In the genomic region with DNA sequence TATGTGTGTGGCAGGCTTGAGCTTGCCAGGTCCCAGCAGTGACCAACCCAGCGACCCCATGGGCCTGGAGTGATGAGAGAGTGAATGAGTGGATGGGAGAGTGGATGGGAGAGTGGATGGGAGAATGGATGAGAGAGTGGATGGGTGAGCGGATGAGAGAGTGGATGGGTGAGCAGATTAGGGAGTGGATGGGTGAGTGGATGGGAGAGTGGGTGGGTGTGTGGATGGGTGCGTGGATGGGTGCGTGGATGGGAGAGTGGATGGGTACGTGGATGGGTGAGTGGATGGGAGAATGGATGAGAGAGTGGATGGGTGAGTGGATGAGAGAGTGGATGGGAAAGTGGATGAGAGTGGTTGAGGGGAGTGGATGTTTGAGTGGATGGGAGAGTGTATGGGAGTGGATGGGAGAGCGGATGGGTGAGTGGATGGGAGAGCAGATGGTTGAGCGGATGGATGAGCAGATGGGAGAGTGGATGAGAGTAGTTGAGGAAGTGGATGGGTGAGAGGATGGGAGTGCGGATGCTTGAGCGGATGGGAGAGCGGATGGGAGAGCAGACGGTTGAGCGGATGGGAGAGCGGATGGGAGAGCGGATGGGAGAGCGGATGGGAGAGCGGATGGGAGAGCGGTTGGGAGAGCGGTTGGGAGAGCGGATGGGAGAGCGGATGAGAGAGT, we compare ENCODE assay signal across 24 cellular contexts. TPM values are rescaled to one million over a fixed set of nuclear protein-coding genes. Genes with fewer than 3 reads are reported as not detected.
"Had no signal": no experiment of that assay in that cellular context is flagged by ENCODE, and none has a peak within 500 bp of the region (broad histone marks: within the 10 kb centered on the region; RNA-seq: fewer than 3 reads in every experiment).

No MANE protein-coding gene starts in this region.

- H3K4me3 ChIP-seq: ascending aorta, Peyer's patch, SJSA1 had no signal

- H3K27ac ChIP-seq: ascending aorta, Peyer's patch, SJSA1 had no signal

- H3K27me3 ChIP-seq: ascending aorta, Peyer's patch, SJSA1 had no signal

- DNase-seq: activated CD4-positive, alpha-beta T cell treated with anti-CD3 and anti-CD28 coated beads, Interleukin-2, amount 10 ng/mL, durations not matched to agents 7 days and 5 days; activated CD4-positive, alpha-beta T cell treated with anti-CD3 and anti-CD28 coated beads, Interleukin-2, amount 50 U/mL, for 48 hours; activated CD8-positive, alpha-beta T cell treated with anti-CD3 and anti-CD28 coated beads, Interleukin-2, amount 10 ng/mL, durations not matched to agents 7 days and 5 days; activated gamma-delta T cell; activated naive CD4-positive, alpha-beta T cell treated with Interleukin-2 at 50 U/mL for 16 hours; activated naive CD8-positive, alpha-beta T cell treated with anti-CD3 and anti-CD28 coated beads, Interleukin-2, amount 10 ng/mL, durations not matched to agents 7 days and 5 days; activated T-cell treated with anti-CD3 and anti-CD28 coated beads, Interleukin-2, amount 50 U/mL, for 24 hours; amygdala; NCI-H1105; NCI-H1417 treated with DMSO at 0.1 percent for 48 hours; NCI-H2081; NCI-H345; NCI-H524 treated with DMSO at 0.1 percent for 48 hours; NK-92 treated with Interleukin-12 subunit alpha and Interleukin-12 subunit beta, amount 100 ng/mL, for 24 hours; PC-3; Peyer's patch; RPMI8226; SHP77 treated with DMSO at 0.1 percent for 48 hours; SK-N-SH had no signal

- FAIRE-seq: TTC549 had no signal

- H3K9ac ChIP-seq: SK-N-SH had no signal

- H3K4me1 ChIP-seq: ascending aorta, Peyer's patch, SJSA1 had no signal

- H3K4me2 ChIP-seq: SK-N-SH had no signal

- ATAC-seq: activated CD8-positive, alpha-beta T cell treated with anti-CD3 and anti-CD28 coated beads, Interleukin-2, amount 10 ng/mL, durations not matched to agents 7 days and 5 days; PC-3 had no signal

- H3K9me3 ChIP-seq: ascending aorta, Peyer's patch, SJSA1, SK-N-SH had no signal

RNA-seq across cellular contexts. Expression of a gene that starts 10.3 kb away (rescaled TPM):
- total RNA-seq: ascending aorta, M059J, NCI-H460, PC-3 had no signal
